Comparison of ENCODE assay signal across 24 cellular contexts in genomic region chr16:61181982-61182381, GRCh38.
"Had no signal": no experiment of that assay in that cellular context is flagged by ENCODE, and none has a peak within 500 bp of the region (broad histone marks: within the 10 kb centered on the region; RNA-seq: fewer than 3 reads in every experiment).

No MANE protein-coding gene starts in this region.

- FAIRE-seq: colon, endometrium, islet of Langerhans, keratinocyte had no signal

- H3K4me3 Mint-ChIP-seq: mesothelial cell of epicardium had no signal

- H3K36me3 Mint-ChIP-seq: mesothelial cell of epicardium had no signal

- H3K27ac Mint-ChIP-seq: mesothelial cell of epicardium had no signal

- H3K9me3 ChIP-seq: esophagus squamous epithelium, gastrocnemius medialis, heart right ventricle, left lung, lower lobe of right lung had no signal

- H3K4me3 ChIP-seq: coronary artery, dorsolateral prefrontal cortex, esophagus squamous epithelium, gastrocnemius medialis, heart right ventricle, left lung, lower lobe of right lung had no signal

- H3K27ac ChIP-seq: coronary artery, dorsolateral prefrontal cortex, epithelial cell of prostate, esophagus squamous epithelium, gastrocnemius medialis, heart right ventricle, left lung, lower lobe of right lung had no signal

- H3K27me3 ChIP-seq: esophagus squamous epithelium, gastrocnemius medialis, heart right ventricle, left lung had no signal

- H3K4me1 Mint-ChIP-seq: mesothelial cell of epicardium had no signal

- H3K9me3 Mint-ChIP-seq: mesothelial cell of epicardium had no signal

- DNase-seq: dermis blood vessel endothelial cell; dorsolateral prefrontal cortex; effector CD4-positive, alpha-beta T cell; effector memory CD4-positive, alpha-beta T cell; erythroblast; esophagus squamous epithelium; foreskin fibroblast; gastrocnemius medialis; glutamatergic neuron; head of caudate nucleus; heart right ventricle; hippocampal formation; left cardiac atrium; left lung; left ventricle myocardium superior; lower lobe of right lung; mesenchymal stem cell had no signal

- H3K36me3 ChIP-seq: esophagus squamous epithelium, gastrocnemius medialis, heart right ventricle, left lung, lower lobe of right lung had no signal

- H3K4me1 ChIP-seq: esophagus squamous epithelium, gastrocnemius medialis, heart right ventricle, left lung, lower lobe of right lung had no signal
